Comparison of ENCODE assay signal across 8 cellular contexts in the genomic region with DNA sequence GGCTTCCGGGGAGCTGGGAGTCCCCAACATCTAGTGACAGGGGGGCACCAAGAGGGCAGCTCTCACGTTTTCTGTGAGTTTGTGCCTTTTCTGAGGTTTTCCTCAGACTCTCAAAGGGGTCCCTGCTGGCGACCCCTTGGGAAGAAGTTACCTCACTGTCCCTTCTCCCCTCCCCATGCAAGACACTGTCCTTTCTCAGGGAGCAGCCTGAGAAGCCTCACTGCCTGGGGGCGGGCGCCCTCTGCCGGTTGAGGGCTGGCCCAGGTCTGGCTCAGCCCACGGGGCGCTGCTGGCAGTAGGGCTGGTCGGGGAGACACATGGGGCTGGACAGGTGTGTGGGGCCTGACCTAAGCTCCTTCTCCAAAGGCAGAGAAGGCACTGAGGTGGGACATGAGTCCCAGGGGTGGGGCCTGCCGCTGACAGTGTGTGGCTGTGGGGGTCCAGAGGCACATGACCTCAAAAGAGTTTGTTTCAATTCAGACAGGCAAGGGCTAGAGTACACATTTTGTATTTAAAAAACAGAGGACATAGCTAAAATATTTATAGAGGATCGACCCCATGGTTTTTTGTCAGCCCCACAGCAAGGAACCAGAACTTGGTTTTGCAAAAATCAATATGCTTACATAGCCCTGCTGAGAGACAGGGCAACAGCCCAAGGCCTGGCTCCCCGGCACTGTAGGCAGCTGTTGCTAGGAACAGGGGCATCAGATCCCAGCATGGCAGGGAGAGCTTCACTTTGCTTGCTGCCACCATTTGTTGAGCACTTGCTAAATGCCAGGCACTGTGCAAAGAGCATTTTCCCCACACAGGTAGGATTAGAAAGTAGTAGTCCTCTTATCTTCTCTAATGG. TPM values are rescaled to one million over a fixed set of nuclear protein-coding genes. Genes with fewer than 3 reads are reported as not detected.
DNase-seq lines count a peak whose midpoint lies in the region; ATAC-seq lines count a peak whose summit lies in the region.

No MANE protein-coding gene starts in this region.

- DNase-seq in Daoy (ENCODE audit: low read depth) (peak; percentile 73), NCI-H510A treated with DMSO at 0.1 percent for 48 hours (lab: John Stamatoyannopoulos, UW) (peak; percentile 76), dermis blood vessel endothelial cell (peak; percentile 84), lung microvascular endothelial cell (ENCODE audit: low read depth in 2 of 2) (peak; percentile 70 to 76)
- DNase-seq in activated CD4-positive, alpha-beta T cell treated with anti-CD3 and anti-CD28 coated beads, Interleukin-2, amount 50 U/mL, for 4 hours, result peak; percentile 73 to 74
- DNase-seq in stimulated activated CD8-positive, alpha-beta memory T cell treated with anti-CD3 and anti-CD28 coated beads, Interleukin-15, amount 100 ng/mL, for 4 hours (ENCODE audit: low read depth in 2 of 2), result peak; percentile 48 to 49

- peak; percentile 71 for ATAC-seq in HG02678 (IDR thresholded peaks at IDR 0.05; ENCODE audit: unreplicated experiment)
- no peak for ATAC-seq in HG02610 (IDR thresholded peaks at IDR 0.05; ENCODE audit: unreplicated experiment)

RNA-seq across cellular contexts. Expression of a gene that starts 18.5 kb away (rescaled TPM):
- total RNA-seq in Daoy (2014; rRNA removed; shearing (Covaris generic)), result 1.4 TPM in 1 of 2 replicates, not detected in the other
- total RNA-seq in dermis blood vessel endothelial cell, result 0.85 and 0.93 TPM in 2 replicates
- total RNA-seq in lung microvascular endothelial cell, result under 0.01 and 0.20 TPM in 2 replicates

RNA-seq across cellular contexts. Expression of a gene that starts 50.3 kb away (rescaled TPM):
- total RNA-seq in Daoy (2014; rRNA removed; shearing (Covaris generic)), result not detected in 2 replicates
- not detected in 2 replicates for total RNA-seq in dermis blood vessel endothelial cell
- total RNA-seq in lung microvascular endothelial cell, result not detected in 2 replicates
